In genomic region chr2:127743477-127744026, GRCh38 we compare ENCODE assay signal across 20 cellular contexts. TPM values are rescaled to one million over a fixed set of nuclear protein-coding genes. Genes with fewer than 3 reads are reported as not detected.
A peak's percentile ranks its signal among the peaks of the same experiment; 100 is the strongest.
DNase-seq lines count a peak whose midpoint lies in the region; ATAC-seq and TF ChIP-seq lines count a peak whose summit lies in the region.
"Had no signal": no experiment of that assay in that cellular context is flagged by ENCODE, and none has a peak within 500 bp of the region (broad histone marks: within the 10 kb centered on the region; RNA-seq: fewer than 3 reads in every experiment).

No MANE protein-coding gene starts in this region.

- no peaks in the 10 kb centered on the region for H3K9me3 ChIP-seq in A673 (ENCODE audit: low read depth, low read length, poor library complexity, severe bottlenecking)
- H3K9me3 ChIP-seq: MG63, mucosa of descending colon, pancreas, SJSA1 had no signal

- H3K4me3 Mint-ChIP-seq in activated T-cell treated with anti-CD3 and anti-CD28 coated beads, Interleukin-2, amount 50 U/mL, for 72 hours: peak overlapping the region in 1 of 2 donors; percentile 31
- H3K4me3 Mint-ChIP-seq in stimulated activated naive CD8-positive, alpha-beta T cell treated with anti-CD3 and anti-CD28 coated beads, Interleukin-15, amount 100 ng/mL, for 72 hours: peak overlapping the region in 1 of 2 donors; percentile 4

- no peak for DNase-seq in activated T-cell treated with anti-CD3 and anti-CD28 coated beads, Interleukin-2, amount 50 U/mL, for 72 hours
- no peak for DNase-seq in activated T-cell treated with anti-CD3 and anti-CD28 coated beads, Interleukin-2, amount 50 U/mL, for 1 hour
- DNase-seq in epithelial cell of proximal tubule (ENCODE audit: low read depth) (no peak), dermis blood vessel endothelial cell (no peak), A673 (ENCODE audit: low spot score) (no peak)
- DNase-seq in stimulated activated naive CD8-positive, alpha-beta T cell treated with anti-CD3 and anti-CD28 coated beads, Interleukin-15, amount 100 ng/mL, for 72 hours: peak in 1 of 2 donors; percentile 16
- DNase-seq: activated CD4-positive, alpha-beta T cell treated with anti-CD3 and anti-CD28 coated beads, Interleukin-2, amount 50 U/mL, for 1 hour; activated effector memory CD4-positive, alpha-beta T cell treated with Interleukin-2 at 50 U/mL for 16 hours; hypothalamus; MG63; mucosa of descending colon; NCI-H2029; NCI-H524; pancreas; small intestine; T-helper 9 cell had no signal

- peaks cover 12% of the 10 kb centered on the region for H3K36me3 ChIP-seq in A673 (ENCODE audit: insufficient read depth, low read length, poor library complexity, severe bottlenecking)

- peaks cover 47% of the 10 kb centered on the region for H3K4me1 Mint-ChIP-seq in activated T-cell treated with anti-CD3 and anti-CD28 coated beads, Interleukin-2, amount 50 U/mL, for 72 hours (ENCODE audit: low read depth)
- H3K4me1 Mint-ChIP-seq in stimulated activated naive CD8-positive, alpha-beta T cell treated with anti-CD3 and anti-CD28 coated beads, Interleukin-15, amount 100 ng/mL, for 72 hours: peaks cover 58% of the 10 kb centered on the region

- intact Hi-C loops in A673 (cut with micrococcal nuclease; ENCODE audit: unreplicated experiment): no loop called here

- no peaks in the 10 kb centered on the region for H3K27me3 Mint-ChIP-seq in activated T-cell treated with anti-CD3 and anti-CD28 coated beads, Interleukin-2, amount 50 U/mL, for 72 hours (ENCODE audit: low read depth)
- H3K27me3 Mint-ChIP-seq in stimulated activated naive CD8-positive, alpha-beta T cell treated with anti-CD3 and anti-CD28 coated beads, Interleukin-15, amount 100 ng/mL, for 72 hours: no peaks in the 10 kb centered on the region

- H3K27ac ChIP-seq in A673 (ENCODE audit: low read depth, low read length, poor library complexity, severe bottlenecking): no peak overlapping the region
- H3K27ac ChIP-seq: coronary artery, pancreas, SJSA1 had no signal

- H3K27me3 ChIP-seq in A673 (replicated peaks; ENCODE audit: insufficient read depth, low read depth, low read length, poor library complexity): no peaks in the 10 kb centered on the region
- H3K27me3 ChIP-seq: MG63, pancreas, SJSA1 had no signal

- no peaks in the 10 kb centered on the region for H3K4me1 ChIP-seq in A673 (ENCODE audit: insufficient read depth, low read length, poor library complexity, severe bottlenecking)

- peaks cover 6 to 26% of the 10 kb centered on the region in 2 donors for H3K36me3 Mint-ChIP-seq in activated T-cell treated with anti-CD3 and anti-CD28 coated beads, Interleukin-2, amount 50 U/mL, for 72 hours (ENCODE audit: insufficient read depth in 2 of 2)

- BruUV-seq in A673 (replicated peaks; lab: Mats Ljungman, UMichigan): no TSS peak

- peak; percentile 76 to 80 for ATAC-seq in activated T-cell treated with anti-CD3 and anti-CD28 coated beads, Interleukin-2, amount 50 U/mL, for 72 hours (replicated peaks in 1 of 2)
- ATAC-seq in HG03442 (IDR thresholded peaks at IDR 0.05; ENCODE audit: unreplicated experiment) (peak; percentile 49), GM21576 (IDR thresholded peaks at IDR 0.05; ENCODE audit: unreplicated experiment) (no peak)
- ATAC-seq in stimulated activated naive CD8-positive, alpha-beta T cell treated with anti-CD3 and anti-CD28 coated beads, Interleukin-15, amount 100 ng/mL, for 72 hours: peak; percentile 97
- ATAC-seq: mucosa of descending colon, pancreas had no signal

- POLR2A ChIA-PET in A673 (lab: Charles Lee; ENCODE audit: low non-redundant PET): no interaction called here

- H3K27ac Mint-ChIP-seq in activated T-cell treated with anti-CD3 and anti-CD28 coated beads, Interleukin-2, amount 50 U/mL, for 72 hours: peak overlapping the region; percentile 77
- H3K27ac Mint-ChIP-seq in stimulated activated naive CD8-positive, alpha-beta T cell treated with anti-CD3 and anti-CD28 coated beads, Interleukin-15, amount 100 ng/mL, for 72 hours: no peak overlapping the region

- no peaks in the 10 kb centered on the region for H3K9me3 Mint-ChIP-seq in activated T-cell treated with anti-CD3 and anti-CD28 coated beads, Interleukin-2, amount 50 U/mL, for 72 hours
- H3K9me3 Mint-ChIP-seq in stimulated activated naive CD8-positive, alpha-beta T cell treated with anti-CD3 and anti-CD28 coated beads, Interleukin-15, amount 100 ng/mL, for 72 hours: no peaks in the 10 kb centered on the region

- TF ChIP-seq CTCF in epithelial cell of proximal tubule (conservative IDR thresholded peaks at IDR 0.05; ENCODE audit: low read depth, low read length) (peak; percentile 8), A673 (conservative IDR thresholded peaks at IDR 0.05; ENCODE audit: low read depth, low read length) (no peak)

- CTCF ChIA-PET in A673 (lab: Charles Lee): no interaction called here

- H3K4me3 ChIP-seq in epithelial cell of proximal tubule (ENCODE audit: low read depth, low read length) (no peak overlapping the region), A673 (ENCODE audit: low read depth, low read length, poor library complexity, severe bottlenecking) (no peak overlapping the region)
- H3K4me3 ChIP-seq: coronary artery, MG63, mucosa of descending colon, pancreas, SJSA1 had no signal

RNA-seq across cellular contexts. Expression of gene SFT2D3, which starts 42.3 kb away (rescaled TPM):
- total RNA-seq in activated T-cell treated with anti-CD3 and anti-CD28 coated beads, Interleukin-2, amount 50 U/mL, for 72 hours: 1 to 10 TPM; 3.7 to 4.7 TPM
- total RNA-seq in epithelial cell of proximal tubule (5.7 and 6.7 TPM in 2 replicates), dermis blood vessel endothelial cell (5.4 and 5.8 TPM in 2 replicates), A673 (2021) (7.1 and 7.6 TPM in 2 replicates)
